ENCODE assay signal across 19 cellular contexts in the genomic region with DNA sequence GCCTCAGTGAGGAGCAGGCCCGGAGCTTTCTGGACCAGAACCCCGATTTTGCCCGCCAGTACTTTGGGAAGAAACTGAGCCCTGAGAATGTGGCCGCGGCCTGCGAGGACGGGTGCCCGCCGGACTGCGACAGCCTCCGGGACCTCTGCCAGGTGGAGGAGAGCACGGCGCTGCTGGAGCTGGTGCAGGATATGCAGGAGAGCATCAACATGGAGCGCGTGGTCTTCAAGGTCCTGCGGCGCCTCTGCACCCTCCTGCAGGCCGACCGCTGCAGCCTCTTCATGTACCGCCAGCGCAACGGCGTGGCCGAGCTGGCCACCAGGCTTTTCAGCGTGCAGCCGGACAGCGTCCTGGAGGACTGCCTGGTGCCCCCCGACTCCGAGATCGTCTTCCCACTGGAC. TPM values are rescaled to one million over a fixed set of nuclear protein-coding genes. Genes with fewer than 3 reads are reported as not detected.
DNase-seq lines count a peak whose midpoint lies in the region; ATAC-seq and TF ChIP-seq lines count a peak whose summit lies in the region.
"Had no signal": no experiment of that assay in that cellular context is flagged by ENCODE, and none has a peak within 500 bp of the region (broad histone marks: within the 10 kb centered on the region; RNA-seq: fewer than 3 reads in every experiment).

No MANE protein-coding gene starts in this region.

- H3K27ac ChIP-seq in aorta (ENCODE audit: low read depth in 1 of 2, low read length in 2 of 2): no peak overlapping the region
- H3K27ac ChIP-seq: Peyer's patch had no signal

- POLR2A ChIA-PET in activated CD4-positive, alpha-beta T cell treated with anti-CD3 and anti-CD28 coated beads, Interleukin-2, amount 10 ng/mL, durations not matched to agents 7 days and 5 days (lab: Charles Lee): no interaction called here

- peak overlapping the region; percentile 78 to 96 (median 88) for H3K27ac Mint-ChIP-seq in nephron
- H3K27ac Mint-ChIP-seq in activated CD4-positive, alpha-beta T cell treated with anti-CD3 and anti-CD28 coated beads, Interleukin-2, amount 10 ng/mL, durations not matched to agents 7 days and 5 days: no peak overlapping the region
- H3K27ac Mint-ChIP-seq: CD8-positive, alpha-beta memory T cell had no signal

- no peaks in the 10 kb centered on the region for H3K36me3 ChIP-seq in aorta (ENCODE audit: control insufficient read depth in 1 of 2, insufficient read depth in 2 of 2, low read length in 1 of 2)
- H3K36me3 ChIP-seq: BE2C, Peyer's patch had no signal

- intact Hi-C loops in aorta (cut with DNase I): no loop called here

- DNase-seq in activated effector memory CD4-positive, alpha-beta T cell treated with anti-CD3 and anti-CD28 coated beads, Interleukin-2, amount 50 U/mL, for 16 hours: peak; percentile 25
- no peak for DNase-seq in activated effector memory CD4-positive, alpha-beta T cell treated with Interleukin-2 at 50 U/mL for 16 hours
- DNase-seq in cortex of kidney (lab: John Stamatoyannopoulos, UW) (peak; percentile 20), aorta (peak; percentile 30 to 67), GM19238 (ENCODE audit: insufficient read length, low spot score) (no peak), HuH-7 (ENCODE audit: low spot score) (no peak)
- DNase-seq in activated CD4-positive, alpha-beta T cell treated with anti-CD3 and anti-CD28 coated beads, Interleukin-2, amount 10 ng/mL, durations not matched to agents 7 days and 5 days: no peak
- DNase-seq: 8988T, DMS79 treated with DMSO at 0.1 percent for 48 hours, KBM-7, NCI-H1048, NCI-H146, NCI-H2081, SHP77, SK-N-SH had no signal

- no peaks in the 10 kb centered on the region for H3K27me3 ChIP-seq in aorta (ENCODE audit: control insufficient read depth in 1 of 2, insufficient read depth in 2 of 2, low read length in 1 of 2)
- H3K27me3 ChIP-seq: BE2C, Peyer's patch had no signal

- no peaks in the 10 kb centered on the region for H3K4me1 ChIP-seq in aorta (ENCODE audit: control insufficient read depth in 1 of 2, insufficient read depth in 2 of 2, low read length in 2 of 2)
- H3K4me1 ChIP-seq: BE2C, Peyer's patch had no signal

- peaks cover 9% of the 10 kb centered on the region for H3K27me3 Mint-ChIP-seq in nephron (ENCODE audit: low read depth)
- no peaks in the 10 kb centered on the region for H3K27me3 Mint-ChIP-seq in activated CD4-positive, alpha-beta T cell treated with anti-CD3 and anti-CD28 coated beads, Interleukin-2, amount 10 ng/mL, durations not matched to agents 7 days and 5 days

- H3K36me3 Mint-ChIP-seq in nephron (ENCODE audit: low read depth): no peaks in the 10 kb centered on the region
- no peaks in the 10 kb centered on the region for H3K36me3 Mint-ChIP-seq in activated CD4-positive, alpha-beta T cell treated with anti-CD3 and anti-CD28 coated beads, Interleukin-2, amount 10 ng/mL, durations not matched to agents 7 days and 5 days (ENCODE audit: low read depth)
- H3K36me3 Mint-ChIP-seq: CD8-positive, alpha-beta memory T cell had no signal

- peak overlapping the region; percentile 68 to 82 (median 77) for H3K4me3 Mint-ChIP-seq in nephron
- no peak overlapping the region for H3K4me3 Mint-ChIP-seq in activated CD4-positive, alpha-beta T cell treated with anti-CD3 and anti-CD28 coated beads, Interleukin-2, amount 10 ng/mL, durations not matched to agents 7 days and 5 days
- H3K4me3 Mint-ChIP-seq: CD8-positive, alpha-beta memory T cell had no signal

- no peak for TF ChIP-seq CTCF in nephron (IDR thresholded peaks at IDR 0.05; ENCODE audit: unreplicated experiment in 3 of 3)

- no peaks in the 10 kb centered on the region for H3K9me3 Mint-ChIP-seq in nephron
- H3K9me3 Mint-ChIP-seq in activated CD4-positive, alpha-beta T cell treated with anti-CD3 and anti-CD28 coated beads, Interleukin-2, amount 10 ng/mL, durations not matched to agents 7 days and 5 days: peaks cover 5% of the 10 kb centered on the region
- H3K9me3 Mint-ChIP-seq: CD8-positive, alpha-beta memory T cell had no signal

- no peak overlapping the region for H3K4me3 ChIP-seq in aorta (ENCODE audit: low read length in 2 of 2)
- H3K4me3 ChIP-seq: Peyer's patch had no signal

- CTCF ChIA-PET in activated CD4-positive, alpha-beta T cell treated with anti-CD3 and anti-CD28 coated beads, Interleukin-2, amount 10 ng/mL, durations not matched to agents 7 days and 5 days (lab: Charles Lee): interaction anchor here (1.4 kb wide), 1 partner anchor 23 kb away, joined by 5 read pairs; no protein-coding TSS in a partner anchor

- H3K4me1 Mint-ChIP-seq in nephron: peaks cover 17% of the 10 kb centered on the region
- H3K4me1 Mint-ChIP-seq in activated CD4-positive, alpha-beta T cell treated with anti-CD3 and anti-CD28 coated beads, Interleukin-2, amount 10 ng/mL, durations not matched to agents 7 days and 5 days: no peaks in the 10 kb centered on the region
- H3K4me1 Mint-ChIP-seq: CD8-positive, alpha-beta memory T cell had no signal

- WGBS in aorta, 2 donors: 91% methylated on average over 30 of the region's 30 CpGs

- no peaks in the 10 kb centered on the region for H3K9me3 ChIP-seq in aorta (ENCODE audit: control insufficient read depth, low read length)
- H3K9me3 ChIP-seq: Peyer's patch, SK-N-SH had no signal

- ATAC-seq in aorta (ENCODE audit: low FRiP score): no peak

RNA-seq across cellular contexts. Expression of a gene that starts 0.3 kb away (rescaled TPM):
- total RNA-seq in aorta: 1 to 10 TPM; 1.9 to 2.4 TPM
- 1 to 10 TPM; 1.1 to 4.0 TPM for polyA plus RNA-seq in aorta
- total RNA-seq in activated CD4-positive, alpha-beta T cell treated with anti-CD3 and anti-CD28 coated beads, Interleukin-2, amount 10 ng/mL, durations not matched to agents 7 days and 5 days: 10 to 100 TPM; 15.9 to 18.7 TPM

RNA-seq across cellular contexts. Expression of a gene that starts 48.4 kb away (rescaled TPM):
- 100 to 1,000 TPM; 152 to 162 TPM for total RNA-seq in aorta
- polyA plus RNA-seq in aorta: 100 to 1,000 TPM; 492 to 599 TPM
- total RNA-seq in activated CD4-positive, alpha-beta T cell treated with anti-CD3 and anti-CD28 coated beads, Interleukin-2, amount 10 ng/mL, durations not matched to agents 7 days and 5 days: 100 to 1,000 TPM; 162 to 183 TPM

RNA-seq across cellular contexts. Expression of a gene that starts 48.7 kb away (rescaled TPM):
- 10 to 100 TPM in 1 of 2 donors, 1 to 10 TPM in 1; 5.7 to 11.5 TPM for total RNA-seq in aorta
- polyA plus RNA-seq in aorta: 10 to 100 TPM; 15.4 to 19.8 TPM
- 10 to 100 TPM; 17.8 to 19.0 TPM for total RNA-seq in activated CD4-positive, alpha-beta T cell treated with anti-CD3 and anti-CD28 coated beads, Interleukin-2, amount 10 ng/mL, durations not matched to agents 7 days and 5 days

RNA-seq across cellular contexts. Expression of a gene that starts 49.5 kb away (rescaled TPM):
- total RNA-seq in aorta: not detected
- not detected for polyA plus RNA-seq in aorta
- not detected for total RNA-seq in activated CD4-positive, alpha-beta T cell treated with anti-CD3 and anti-CD28 coated beads, Interleukin-2, amount 10 ng/mL, durations not matched to agents 7 days and 5 days
- total RNA-seq: CD8-positive, alpha-beta memory T cell; Peyer's patch had no signal
- polyA plus RNA-seq: CD8-positive, alpha-beta memory T cell; SK-N-SH had no signal

Comparison
In these comparisons a context has a peak if more than half of its experiments do, and no peak if none do; other contexts are left out.
1. DNase-seq: peak in activated effector memory CD4-positive, alpha-beta T cell treated with anti-CD3 and anti-CD28 coated beads, Interleukin-2, amount 50 U/mL, for 16 hours (single experiment), cortex of kidney (single experiment) and aorta (2 of 2); none in activated effector memory CD4-positive, alpha-beta T cell treated with Interleukin-2 at 50 U/mL for 16 hours (single experiment), GM19238 (single experiment), HuH-7 (single experiment) and activated CD4-positive, alpha-beta T cell treated with anti-CD3 and anti-CD28 coated beads, Interleukin-2, amount 10 ng/mL, durations not matched to agents 7 days and 5 days (single experiment).
2. RNA of a gene that starts 0.3 kb away (total RNA-seq): 15.9 to 18.7 TPM in activated CD4-positive, alpha-beta T cell treated with anti-CD3 and anti-CD28 coated beads, Interleukin-2, amount 10 ng/mL, durations not matched to agents 7 days and 5 days; 1.9 to 2.4 TPM in aorta; every median in the first group is over 4 times any median in the second.